Comparison of ENCODE assay signal across 24 cellular contexts in genomic region chr1:43506233-43506632, GRCh38. TPM values are rescaled to one million over a fixed set of nuclear protein-coding genes. Genes with fewer than 3 reads are reported as not detected.
A peak's percentile ranks its signal among the peaks of the same experiment; 100 is the strongest.
DNase-seq lines count a peak whose midpoint lies in the region; ATAC-seq and TF ChIP-seq lines count a peak whose summit lies in the region.
"Had no signal": no experiment of that assay in that cellular context is flagged by ENCODE, and none has a peak within 500 bp of the region (broad histone marks: within the 10 kb centered on the region; RNA-seq: fewer than 3 reads in every experiment).

No MANE protein-coding gene starts in this region.

- H3K79me2 ChIP-seq in mammary epithelial cell (ENCODE audit: insufficient read depth, low read length): no peaks in the 10 kb centered on the region

- no peak overlapping the region for H3K4me2 ChIP-seq in mammary epithelial cell (ENCODE audit: insufficient read depth, low read depth, low read length)
- H3K4me2 ChIP-seq: A549, GM23338 had no signal

- in situ Hi-C loops in mammary epithelial cell (cut with MboI; ENCODE audit: low sequenced_read_pairs in 2 of 2): no loop called here

- H3K4me1 ChIP-seq in right atrium auricular region (no peaks in the 10 kb centered on the region), mammary epithelial cell (ENCODE audit: insufficient read depth, low read length) (peaks cover 23% of the 10 kb centered on the region)
- H3K4me1 ChIP-seq: HAP-1 had no signal

- H4K20me1 ChIP-seq in mammary epithelial cell (ENCODE audit: insufficient read depth, low read length): no peaks in the 10 kb centered on the region

- intact Hi-C loops in left cardiac atrium (cut with DNase I) (no loop called here), mammary epithelial cell (cut with micrococcal nuclease) (no loop called here), posterior vena cava (cut with DNase I) (no loop called here), sciatic nerve (cut with DNase I) (no loop called here)

- H3K36me3 ChIP-seq in right atrium auricular region (no peaks in the 10 kb centered on the region), mammary epithelial cell (ENCODE audit: insufficient read depth, low read length) (no peaks in the 10 kb centered on the region)
- H3K36me3 ChIP-seq: HAP-1 had no signal

- TF ChIP-seq CTCF in right atrium auricular region (IDR thresholded peaks at IDR 0.05): no peak
- no peak for TF ChIP-seq CTCF in mammary epithelial cell (conservative IDR thresholded peaks at IDR 0.05 in 1 of 2, IDR thresholded peaks at IDR 0.05 in 1 of 2; ENCODE audit: extremely low read depth in 1 of 2, insufficient read depth in 1 of 2, low read depth in 1 of 2, low read length in 2 of 2)

- DNase-seq in right atrium auricular region (ENCODE audit: low spot score): peak; percentile 13
- no peak for DNase-seq in left cardiac atrium
- peak; percentile 63 for DNase-seq in NCI-H2171 treated with DMSO at 0.1 percent for 48 hours (lab: John Stamatoyannopoulos, UW)
- DNase-seq in mammary epithelial cell: peak; percentile 37
- DNase-seq in posterior vena cava (ENCODE audit: low spot score): peak; percentile 44
- DNase-seq in CD1c-positive myeloid dendritic cell (ENCODE audit: extremely low spot score): no peak
- no peak for DNase-seq in sciatic nerve (ENCODE audit: low spot score)
- DNase-seq: CD4-positive, CD25-positive, alpha-beta regulatory T cell; COR-L47; DND-41; KBM-7; NCI-H1092; NCI-H1436; NCI-H2029 treated with DMSO at 0.1 percent for 48 hours; NCI-H510A; NCI-H748 treated with DMSO at 0.1 percent for 48 hours; Right ventricle myocardium superior had no signal

- no TSS peak for BruUV-seq in mammary epithelial cell (replicated peaks; lab: Mats Ljungman, UMichigan)

- dilution Hi-C loops in mammary epithelial cell (cut with HindIII; ENCODE audit: low sequenced_read_pairs): no loop called here

- H3K9me3 ChIP-seq in right atrium auricular region (no peaks in the 10 kb centered on the region), mammary epithelial cell (replicated peaks; ENCODE audit: insufficient read depth, low read length) (peaks cover 1% of the 10 kb centered on the region)
- H3K9me3 ChIP-seq: HAP-1 had no signal

- H3K27ac ChIP-seq in right atrium auricular region (no peak overlapping the region), mammary epithelial cell (ENCODE audit: insufficient read depth, low read depth, low read length) (no peak overlapping the region)
- H3K27ac ChIP-seq: HL-60 had no signal

- no peak overlapping the region for H3K9ac ChIP-seq in mammary epithelial cell (ENCODE audit: insufficient read depth, low read length)

- WGBS in mammary epithelial cell (ENCODE audit: low coverage, missing lambda C conversion rate): 17% methylated on average over 2 of the region's 6 CpGs

- H2AFZ ChIP-seq in mammary epithelial cell (ENCODE audit: low read depth, low read length): no peak overlapping the region
- H2AFZ ChIP-seq: GM23338 had no signal

- ATAC-seq in left cardiac atrium (no peak), GM19455 (IDR thresholded peaks at IDR 0.05; ENCODE audit: unreplicated experiment) (no peak), sciatic nerve (no peak)
- ATAC-seq: GM12878, GM23338, HepG2 had no signal

- H3K27me3 ChIP-seq in right atrium auricular region (no peaks in the 10 kb centered on the region), mammary epithelial cell (ENCODE audit: insufficient read depth, low read length) (no peaks in the 10 kb centered on the region)

- H3K4me3 ChIP-seq in right atrium auricular region (no peak overlapping the region), mammary epithelial cell (replicated peaks in 1 of 3; ENCODE audit: insufficient read depth in 1 of 3, low read depth in 2 of 3, low read length in 3 of 3) (no peak overlapping the region)
- H3K4me3 ChIP-seq: A549, GM12878, GM23338, HAP-1 had no signal

- CTCF ChIA-PET in mammary epithelial cell (lab: Charles Lee; ENCODE audit: low non-redundant PET): no interaction called here

RNA-seq across cellular contexts. Expression of gene PTPRF, which starts 24.4 kb away (rescaled TPM):
- 10 to 100 TPM in 1 of 2 donors, 1 to 10 TPM in 1; 7.4 to 27.7 TPM for total RNA-seq in right atrium auricular region
- 10 to 100 TPM; 37.4 to 63.1 TPM for total RNA-seq in left cardiac atrium
- total RNA-seq in mammary epithelial cell: 100 to 1,000 TPM; 152 to 200 TPM
- polyA plus RNA-seq in mammary epithelial cell: 131 TPM
- polyA minus RNA-seq in mammary epithelial cell: 442 TPM
- 10 to 100 TPM; 59.0 to 68.3 TPM for total RNA-seq in posterior vena cava
- total RNA-seq in sciatic nerve: 180 TPM
- polyA plus RNA-seq: CD4-positive, CD25-positive, alpha-beta regulatory T cell had no signal

RNA-seq across cellular contexts. Expression of gene HYI, which starts 52.5 kb away (rescaled TPM):
- total RNA-seq in right atrium auricular region (10 to 100 TPM; 17.3 to 23.0 TPM), left cardiac atrium (10 to 100 TPM; 24.8 to 29.3 TPM), mammary epithelial cell (10 to 100 TPM; 11.9 to 12.0 TPM), posterior vena cava (10 to 100 TPM; 27.6 to 28.8 TPM), sciatic nerve (63.6 TPM)
- polyA plus RNA-seq in mammary epithelial cell: 22.3 TPM
- polyA minus RNA-seq in mammary epithelial cell: 7.1 TPM
- total RNA-seq: HepG2 had no signal
- polyA plus RNA-seq: HepG2 had no signal

Comparison
In these comparisons a context has a peak if more than half of its experiments do, and no peak if none do; other contexts are left out.
1. DNase-seq: peak in right atrium auricular region (single experiment), NCI-H2171 treated with DMSO at 0.1 percent for 48 hours (single experiment), mammary epithelial cell (single experiment) and posterior vena cava (single experiment); none in left cardiac atrium (single experiment), CD1c-positive myeloid dendritic cell (single experiment) and sciatic nerve (single experiment).